ENCODE assay signal across 1 cellular context in the genomic region with DNA sequence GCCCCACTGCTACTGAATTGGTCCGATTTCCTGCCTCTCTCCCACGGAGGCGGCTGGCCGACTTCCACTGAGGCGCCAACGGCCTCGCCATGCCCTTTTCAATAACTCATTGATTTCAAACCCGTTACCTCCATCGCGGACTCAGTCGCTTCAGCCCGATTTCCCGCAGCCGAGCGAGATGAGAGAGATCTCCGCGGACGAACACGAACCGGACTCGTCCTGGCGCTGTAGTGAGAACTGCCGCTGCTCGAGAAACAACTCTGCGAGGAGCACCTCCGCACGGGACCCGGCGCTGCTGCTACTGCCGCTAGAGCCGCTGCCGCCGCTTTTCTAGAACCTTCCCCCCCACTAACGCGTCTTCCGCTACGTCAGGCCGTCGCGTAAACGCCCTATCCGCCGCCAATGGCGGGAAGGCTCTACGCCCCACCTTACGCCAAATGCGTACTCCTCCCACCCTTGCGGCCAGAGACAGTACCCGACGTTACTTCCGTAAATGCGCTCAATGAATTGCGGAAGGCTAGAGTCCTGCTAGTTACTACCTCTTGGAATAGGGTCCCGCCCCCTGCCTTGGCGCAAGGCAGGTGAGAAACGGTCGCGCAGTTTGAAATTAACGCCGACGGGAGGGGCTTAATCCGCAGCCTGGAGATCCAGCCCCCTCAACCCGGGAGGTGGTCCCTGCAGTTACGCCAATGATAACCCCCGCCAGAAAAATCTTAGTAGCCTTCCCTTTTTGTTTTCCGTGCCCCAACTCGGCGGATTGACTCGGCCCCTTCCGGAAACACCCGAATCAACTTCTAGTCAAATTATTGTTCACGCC.
TF ChIP-seq lines count a peak whose summit lies in the region.

A gene (minus strand): TSS at position 303 of the 817 bp plus-strand sequence. CDS start 169 bp downstream, at position 134.

TF ChIP-seq in K562, 482 proteins besides CTCF, POLR2A, EP300 and RAD21 (continued from another document and continues in another):
- no peak for TF ChIP-seq NCOA4 (IDR thresholded peaks at IDR 0.05; ENCODE audit: partially characterized antibody)
- no peak for TF ChIP-seq RBM25 (IDR thresholded peaks at IDR 0.05; ENCODE audit: low read depth, low read length, severe bottlenecking)
- TF ChIP-seq SOX6 (IDR thresholded peaks at IDR 0.05): peak; percentile 48; the same call in 1 of the 2 replicates
- 0 out of 4 replicates have a peak, but pooled peaks of 1 of the 2 experiments have one; percentile 50 for TF ChIP-seq SRF (CRISPR knock-in tag; IDR thresholded peaks at IDR 0.05)
- no peak for TF ChIP-seq ETS2 (tag; IDR thresholded peaks at IDR 0.05; ENCODE audit: borderline replicate concordance, poor library complexity, severe bottlenecking)
- TF ChIP-seq HDAC1 (IDR thresholded peaks at IDR 0.05): peak in 1 of 2 experiments; percentile 56; a peak in 2 of 4 replicates
- peak; percentile 75; the same call in 1 of the 2 replicates for TF ChIP-seq GTF2A2 (tag; IDR thresholded peaks at IDR 0.05)
- TF ChIP-seq ZNF311 (CRISPR knock-in tag; IDR thresholded peaks at IDR 0.05): no peak
- no peak for TF ChIP-seq SAP30 (IDR thresholded peaks at IDR 0.05; ENCODE audit: borderline replicate concordance, insufficient read depth, low read depth, low read length, poor library complexity, severe bottlenecking)
- TF ChIP-seq, protein P1, sequence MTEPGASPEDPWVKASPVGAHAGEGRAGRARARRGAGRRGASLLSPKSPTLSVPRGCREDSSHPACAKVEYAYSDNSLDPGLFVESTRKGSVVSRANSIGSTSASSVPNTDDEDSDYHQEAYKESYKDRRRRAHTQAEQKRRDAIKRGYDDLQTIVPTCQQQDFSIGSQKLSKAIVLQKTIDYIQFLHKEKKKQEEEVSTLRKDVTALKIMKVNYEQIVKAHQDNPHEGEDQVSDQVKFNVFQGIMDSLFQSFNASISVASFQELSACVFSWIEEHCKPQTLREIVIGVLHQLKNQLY (CRISPR knock-in tag; conservative IDR thresholded peaks at IDR 0.05): peak; percentile 30 to 94; a peak in 1 of 4 replicates
- no peak for TF ChIP-seq MIER1 (IDR thresholded peaks at IDR 0.05; ENCODE audit: low read depth)
- TF ChIP-seq FOXM1 (IDR thresholded peaks at IDR 0.05; ENCODE audit: low read depth): peak; percentile 98
- peak; percentile 82; the same call in 1 of the 2 replicates for TF ChIP-seq FOXM1 (CRISPR knock-in tag; IDR thresholded peaks at IDR 0.05; ENCODE audit: low read depth)
- TF ChIP-seq DACH1 (IDR thresholded peaks at IDR 0.05; ENCODE audit: partially characterized antibody): no peak
- TF ChIP-seq DIDO1 (tag; IDR thresholded peaks at IDR 0.05; ENCODE audit: low read depth): no peak
- TF ChIP-seq, protein P2, sequence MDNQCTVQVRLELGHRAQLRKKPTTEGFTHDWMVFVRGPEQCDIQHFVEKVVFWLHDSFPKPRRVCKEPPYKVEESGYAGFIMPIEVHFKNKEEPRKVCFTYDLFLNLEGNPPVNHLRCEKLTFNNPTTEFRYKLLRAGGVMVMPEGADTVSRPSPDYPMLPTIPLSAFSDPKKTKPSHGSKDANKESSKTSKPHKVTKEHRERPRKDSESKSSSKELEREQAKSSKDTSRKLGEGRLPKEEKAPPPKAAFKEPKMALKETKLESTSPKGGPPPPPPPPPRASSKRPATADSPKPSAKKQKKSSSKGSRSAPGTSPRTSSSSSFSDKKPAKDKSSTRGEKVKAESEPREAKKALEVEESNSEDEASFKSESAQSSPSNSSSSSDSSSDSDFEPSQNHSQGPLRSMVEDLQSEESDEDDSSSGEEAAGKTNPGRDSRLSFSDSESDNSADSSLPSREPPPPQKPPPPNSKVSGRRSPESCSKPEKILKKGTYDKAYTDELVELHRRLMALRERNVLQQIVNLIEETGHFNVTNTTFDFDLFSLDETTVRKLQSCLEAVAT (IDR thresholded peaks at IDR 0.05): peak; percentile 93 to 96
- peak; percentile 82; the same call in 1 of the 2 replicates for TF ChIP-seq GTF2E2 (tag; IDR thresholded peaks at IDR 0.05)
- TF ChIP-seq ZNF143 (CRISPR knock-in tag; IDR thresholded peaks at IDR 0.05): no peak
- no peak for TF ChIP-seq CEBPB (tag; IDR thresholded peaks at IDR 0.05)
- no peak for TF ChIP-seq SLC30A9 (CRISPR knock-in tag; IDR thresholded peaks at IDR 0.05)
- TF ChIP-seq CCAR2 (IDR thresholded peaks at IDR 0.05; ENCODE audit: low read depth, low read length): no peak
- TF ChIP-seq, protein P3, sequence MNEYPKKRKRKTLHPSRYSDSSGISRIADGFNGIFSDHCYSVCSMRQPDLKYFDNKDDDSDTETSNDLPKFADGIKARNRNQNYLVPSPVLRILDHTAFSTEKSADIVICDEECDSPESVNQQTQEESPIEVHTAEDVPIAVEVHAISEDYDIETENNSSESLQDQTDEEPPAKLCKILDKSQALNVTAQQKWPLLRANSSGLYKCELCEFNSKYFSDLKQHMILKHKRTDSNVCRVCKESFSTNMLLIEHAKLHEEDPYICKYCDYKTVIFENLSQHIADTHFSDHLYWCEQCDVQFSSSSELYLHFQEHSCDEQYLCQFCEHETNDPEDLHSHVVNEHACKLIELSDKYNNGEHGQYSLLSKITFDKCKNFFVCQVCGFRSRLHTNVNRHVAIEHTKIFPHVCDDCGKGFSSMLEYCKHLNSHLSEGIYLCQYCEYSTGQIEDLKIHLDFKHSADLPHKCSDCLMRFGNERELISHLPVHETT (CRISPR knock-in tag; conservative IDR thresholded peaks at IDR 0.05 in 1 of 2, IDR thresholded peaks at IDR 0.05 in 1 of 2): no peak
- no peak for TF ChIP-seq FOXJ3 (CRISPR knock-in tag; IDR thresholded peaks at IDR 0.05)
- TF ChIP-seq, protein P4, sequence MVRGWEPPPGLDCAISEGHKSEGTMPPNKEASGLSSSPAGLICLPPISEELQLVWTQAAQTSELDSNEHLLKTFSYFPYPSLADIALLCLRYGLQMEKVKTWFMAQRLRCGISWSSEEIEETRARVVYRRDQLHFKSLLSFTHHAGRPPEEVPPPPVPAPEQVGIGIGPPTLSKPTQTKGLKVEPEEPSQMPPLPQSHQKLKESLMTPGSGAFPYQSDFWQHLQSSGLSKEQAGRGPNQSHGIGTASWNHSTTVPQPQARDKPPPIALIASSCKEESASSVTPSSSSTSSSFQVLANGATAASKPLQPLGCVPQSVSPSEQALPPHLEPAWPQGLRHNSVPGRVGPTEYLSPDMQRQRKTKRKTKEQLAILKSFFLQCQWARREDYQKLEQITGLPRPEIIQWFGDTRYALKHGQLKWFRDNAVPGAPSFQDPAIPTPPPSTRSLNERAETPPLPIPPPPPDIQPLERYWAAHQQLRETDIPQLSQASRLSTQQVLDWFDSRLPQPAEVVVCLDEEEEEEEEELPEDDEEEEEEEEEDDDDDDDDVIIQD (CRISPR knock-in tag; IDR thresholded peaks at IDR 0.05): no peak
- TF ChIP-seq ESRRA (IDR thresholded peaks at IDR 0.05; ENCODE audit: borderline replicate concordance, low read depth): peak; percentile 61; the same call in 1 of the 2 replicates
- TF ChIP-seq, protein P5, sequence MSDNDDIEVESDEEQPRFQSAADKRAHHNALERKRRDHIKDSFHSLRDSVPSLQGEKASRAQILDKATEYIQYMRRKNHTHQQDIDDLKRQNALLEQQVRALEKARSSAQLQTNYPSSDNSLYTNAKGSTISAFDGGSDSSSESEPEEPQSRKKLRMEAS (CRISPR knock-in tag; IDR thresholded peaks at IDR 0.05): 0 out of 2 replicates have a peak, but pooled peaks have one; percentile 52
- TF ChIP-seq MEIS2 (IDR thresholded peaks at IDR 0.05; ENCODE audit: partially characterized antibody): no peak
- no peak for TF ChIP-seq RFX7 (CRISPR knock-in tag; IDR thresholded peaks at IDR 0.05)
- no peak for TF ChIP-seq IRF2 (CRISPR knock-in tag; IDR thresholded peaks at IDR 0.05)
- TF ChIP-seq, protein P6, sequence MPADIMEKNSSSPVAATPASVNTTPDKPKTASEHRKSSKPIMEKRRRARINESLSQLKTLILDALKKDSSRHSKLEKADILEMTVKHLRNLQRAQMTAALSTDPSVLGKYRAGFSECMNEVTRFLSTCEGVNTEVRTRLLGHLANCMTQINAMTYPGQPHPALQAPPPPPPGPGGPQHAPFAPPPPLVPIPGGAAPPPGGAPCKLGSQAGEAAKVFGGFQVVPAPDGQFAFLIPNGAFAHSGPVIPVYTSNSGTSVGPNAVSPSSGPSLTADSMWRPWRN (IDR thresholded peaks at IDR 0.05; ENCODE audit: low read depth): no peak
- no peak for TF ChIP-seq ZNF707 (CRISPR knock-in tag; conservative IDR thresholded peaks at IDR 0.05)
- TF ChIP-seq L3MBTL2 (IDR thresholded peaks at IDR 0.05): no peak; the same call in 1 of the 2 replicates
- no peak for TF ChIP-seq ZNF23 (CRISPR knock-in tag; IDR thresholded peaks at IDR 0.05)
- 0 out of 2 replicates have a peak, but pooled peaks have one; percentile 5 for TF ChIP-seq ZNF583 (CRISPR knock-in tag; IDR thresholded peaks at IDR 0.05)
- no peak; the same call in 1 of the 2 replicates for TF ChIP-seq ZNF586 (CRISPR knock-in tag; conservative IDR thresholded peaks at IDR 0.05)
- TF ChIP-seq GATAD2B (IDR thresholded peaks at IDR 0.05; ENCODE audit: borderline replicate concordance): peak; percentile 51
- no peak for TF ChIP-seq POLR3G (IDR thresholded peaks at IDR 0.05; ENCODE audit: extremely low read depth, insufficient read length, insufficient replicate concordance)
- no peak for TF ChIP-seq BDP1 (IDR thresholded peaks at IDR 0.05; ENCODE audit: insufficient read depth, insufficient read length)
- peak; percentile 77; the same call in 1 of the 2 replicates for TF ChIP-seq CAMTA2 (CRISPR knock-in tag; conservative IDR thresholded peaks at IDR 0.05)
- TF ChIP-seq, protein P7, sequence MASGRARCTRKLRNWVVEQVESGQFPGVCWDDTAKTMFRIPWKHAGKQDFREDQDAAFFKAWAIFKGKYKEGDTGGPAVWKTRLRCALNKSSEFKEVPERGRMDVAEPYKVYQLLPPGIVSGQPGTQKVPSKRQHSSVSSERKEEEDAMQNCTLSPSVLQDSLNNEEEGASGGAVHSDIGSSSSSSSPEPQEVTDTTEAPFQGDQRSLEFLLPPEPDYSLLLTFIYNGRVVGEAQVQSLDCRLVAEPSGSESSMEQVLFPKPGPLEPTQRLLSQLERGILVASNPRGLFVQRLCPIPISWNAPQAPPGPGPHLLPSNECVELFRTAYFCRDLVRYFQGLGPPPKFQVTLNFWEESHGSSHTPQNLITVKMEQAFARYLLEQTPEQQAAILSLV (tag; IDR thresholded peaks at IDR 0.05): no peak
- peak; percentile 98 for TF ChIP-seq KAT7 (CRISPR knock-in tag; IDR thresholded peaks at IDR 0.05; ENCODE audit: borderline replicate concordance)
- TF ChIP-seq NCOR1 (IDR thresholded peaks at IDR 0.05): peak; percentile 64; the same call in 1 of the 2 replicates
- no peak for TF ChIP-seq HNRNPUL1 (IDR thresholded peaks at IDR 0.05; ENCODE audit: low read length)
- TF ChIP-seq PHB2 (IDR thresholded peaks at IDR 0.05; ENCODE audit: low read depth): no peak
- no peak for TF ChIP-seq RBM34 (IDR thresholded peaks at IDR 0.05; ENCODE audit: borderline replicate concordance, insufficient read depth, low read length)
- no peak for TF ChIP-seq ZFP1 (CRISPR knock-in tag; IDR thresholded peaks at IDR 0.05)
- TF ChIP-seq, protein P8, sequence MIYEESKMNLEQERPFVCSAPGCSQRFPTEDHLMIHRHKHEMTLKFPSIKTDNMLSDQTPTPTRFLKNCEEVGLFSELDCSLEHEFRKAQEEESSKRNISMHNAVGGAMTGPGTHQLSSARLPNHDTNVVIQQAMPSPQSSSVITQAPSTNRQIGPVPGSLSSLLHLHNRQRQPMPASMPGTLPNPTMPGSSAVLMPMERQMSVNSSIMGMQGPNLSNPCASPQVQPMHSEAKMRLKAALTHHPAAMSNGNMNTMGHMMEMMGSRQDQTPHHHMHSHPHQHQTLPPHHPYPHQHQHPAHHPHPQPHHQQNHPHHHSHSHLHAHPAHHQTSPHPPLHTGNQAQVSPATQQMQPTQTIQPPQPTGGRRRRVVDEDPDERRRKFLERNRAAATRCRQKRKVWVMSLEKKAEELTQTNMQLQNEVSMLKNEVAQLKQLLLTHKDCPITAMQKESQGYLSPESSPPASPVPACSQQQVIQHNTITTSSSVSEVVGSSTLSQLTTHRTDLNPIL (CRISPR knock-in tag; IDR thresholded peaks at IDR 0.05): no peak
- TF ChIP-seq NFYB (IDR thresholded peaks at IDR 0.05; ENCODE audit: extremely low read depth, insufficient read length): no peak
- peak in 1 of 2 experiments; percentile 59; a peak in 2 of 4 replicates for TF ChIP-seq RCOR1 (IDR thresholded peaks at IDR 0.05; ENCODE audit: borderline replicate concordance in 1 of 2, low read depth in 2 of 2, low read length in 2 of 2)
- no peak for TF ChIP-seq ZNF3 (CRISPR knock-in tag; IDR thresholded peaks at IDR 0.05)
- TF ChIP-seq MAFF (IDR thresholded peaks at IDR 0.05; ENCODE audit: low read length): no peak
- no peak for TF ChIP-seq CHD4 (IDR thresholded peaks at IDR 0.05; ENCODE audit: insufficient read depth, insufficient replicate concordance, low read depth, low read length, poor library complexity, severe bottlenecking)
- no peak for TF ChIP-seq SRSF9 (IDR thresholded peaks at IDR 0.05; ENCODE audit: borderline replicate concordance, low read depth, low read length)
- TF ChIP-seq, protein P9, sequence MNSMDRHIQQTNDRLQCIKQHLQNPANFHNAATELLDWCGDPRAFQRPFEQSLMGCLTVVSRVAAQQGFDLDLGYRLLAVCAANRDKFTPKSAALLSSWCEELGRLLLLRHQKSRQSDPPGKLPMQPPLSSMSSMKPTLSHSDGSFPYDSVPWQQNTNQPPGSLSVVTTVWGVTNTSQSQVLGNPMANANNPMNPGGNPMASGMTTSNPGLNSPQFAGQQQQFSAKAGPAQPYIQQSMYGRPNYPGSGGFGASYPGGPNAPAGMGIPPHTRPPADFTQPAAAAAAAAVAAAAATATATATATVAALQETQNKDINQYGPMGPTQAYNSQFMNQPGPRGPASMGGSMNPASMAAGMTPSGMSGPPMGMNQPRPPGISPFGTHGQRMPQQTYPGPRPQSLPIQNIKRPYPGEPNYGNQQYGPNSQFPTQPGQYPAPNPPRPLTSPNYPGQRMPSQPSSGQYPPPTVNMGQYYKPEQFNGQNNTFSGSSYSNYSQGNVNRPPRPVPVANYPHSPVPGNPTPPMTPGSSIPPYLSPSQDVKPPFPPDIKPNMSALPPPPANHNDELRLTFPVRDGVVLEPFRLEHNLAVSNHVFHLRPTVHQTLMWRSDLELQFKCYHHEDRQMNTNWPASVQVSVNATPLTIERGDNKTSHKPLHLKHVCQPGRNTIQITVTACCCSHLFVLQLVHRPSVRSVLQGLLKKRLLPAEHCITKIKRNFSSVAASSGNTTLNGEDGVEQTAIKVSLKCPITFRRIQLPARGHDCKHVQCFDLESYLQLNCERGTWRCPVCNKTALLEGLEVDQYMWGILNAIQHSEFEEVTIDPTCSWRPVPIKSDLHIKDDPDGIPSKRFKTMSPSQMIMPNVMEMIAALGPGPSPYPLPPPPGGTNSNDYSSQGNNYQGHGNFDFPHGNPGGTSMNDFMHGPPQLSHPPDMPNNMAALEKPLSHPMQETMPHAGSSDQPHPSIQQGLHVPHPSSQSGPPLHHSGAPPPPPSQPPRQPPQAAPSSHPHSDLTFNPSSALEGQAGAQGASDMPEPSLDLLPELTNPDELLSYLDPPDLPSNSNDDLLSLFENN (IDR thresholded peaks at IDR 0.05; ENCODE audit: low read depth in 2 of 2, low read length in 2 of 2): peak in 1 of 2 experiments; percentile 90; a peak in 2 of 4 replicates
- no peak for TF ChIP-seq CBX8 (IDR thresholded peaks at IDR 0.05; ENCODE audit: borderline replicate concordance, extremely low read depth, low read depth, low read length, poor library complexity, severe bottlenecking)
- TF ChIP-seq LEF1 (IDR thresholded peaks at IDR 0.05): no peak
- TF ChIP-seq ZFP36 (IDR thresholded peaks at IDR 0.05; ENCODE audit: low read depth, low read length, partially characterized antibody): peak; percentile 28
- TF ChIP-seq RBM14 (IDR thresholded peaks at IDR 0.05; ENCODE audit: borderline replicate concordance, insufficient read depth, low read depth, low read length): 0 out of 2 replicates have a peak, but pooled peaks have one; percentile 82
- peak; percentile 75 for TF ChIP-seq RFX1 (IDR thresholded peaks at IDR 0.05)
